Comparison of ENCODE assay signal across 8 cellular contexts in the genomic region with DNA sequence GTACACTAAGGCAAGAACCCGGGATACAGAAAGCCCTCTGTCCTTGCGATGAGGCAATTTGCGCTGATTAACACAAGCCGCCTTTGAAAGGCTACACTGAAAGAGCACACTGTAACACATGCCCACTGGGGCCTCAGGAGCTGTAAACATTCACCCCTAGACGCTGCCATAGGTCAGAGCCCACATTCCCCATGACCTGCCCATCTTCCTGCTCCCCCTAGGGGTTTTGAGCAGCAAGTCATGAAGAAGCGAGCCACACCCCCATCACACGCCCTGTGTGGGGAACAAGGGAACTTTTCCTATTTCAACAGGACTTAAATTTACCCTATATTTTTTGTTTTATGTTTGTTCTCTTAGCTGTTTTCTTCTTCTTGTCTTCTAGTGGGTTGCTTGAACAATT. TPM values are rescaled to one million over a fixed set of nuclear protein-coding genes. Genes with fewer than 3 reads are reported as not detected.
DNase-seq lines count a peak whose midpoint lies in the region; ATAC-seq and TF ChIP-seq lines count a peak whose summit lies in the region.

No MANE protein-coding gene starts in this region.

- no peaks in the 10 kb centered on the region for H3K36me3 ChIP-seq in stomach

- DNase-seq in GM10248 (ENCODE audit: extremely low spot score) = peak; percentile 27
- no peak for DNase-seq in choroid plexus epithelial cell (ENCODE audit: low read depth)
- no peak for DNase-seq in stomach
- no peak for DNase-seq in stimulated activated CD4-positive, alpha-beta T cell treated with anti-CD3 and anti-CD28 coated beads, Interleukin-4, amount 100 ng/mL, for 4 hours
- DNase-seq in effector memory CD8-positive, alpha-beta T cell = no peak

- no peak overlapping the region for H3K27ac ChIP-seq in stomach

- no peaks in the 10 kb centered on the region for H3K4me1 ChIP-seq in stomach

- no peaks in the 10 kb centered on the region for H3K9me3 Mint-ChIP-seq in activated T-helper 17 cell treated with anti-CD3 and anti-CD28 coated beads, Interleukin-2, amount 50 U/mL, for 72 hours
- no peaks in the 10 kb centered on the region for H3K9me3 Mint-ChIP-seq in effector memory CD8-positive, alpha-beta T cell

- POLR2A ChIA-PET in GM10248 (lab: Yijun Ruan, JAX) = no interaction called here

- peak; percentile 90 for ATAC-seq in GM19438 (IDR thresholded peaks at IDR 0.05; ENCODE audit: low read depth, unreplicated experiment)
- ATAC-seq in HG03378 (IDR thresholded peaks at IDR 0.05; ENCODE audit: unreplicated experiment) = peak; percentile 86
- ATAC-seq in activated T-helper 17 cell treated with anti-CD3 and anti-CD28 coated beads, Interleukin-2, amount 50 U/mL, for 72 hours (replicated peaks) = no peak
- no peak for ATAC-seq in effector memory CD8-positive, alpha-beta T cell (replicated peaks)

- CTCF ChIA-PET in GM10248 (lab: Yijun Ruan, JAX) = interaction anchor here (1.0 kb wide), 1 partner anchor 9 kb away, joined by 3 read pairs; no protein-coding TSS in a partner anchor

- no peak for TF ChIP-seq EP300 in stomach (IDR thresholded peaks at IDR 0.05)

- H3K4me1 Mint-ChIP-seq in activated T-helper 17 cell treated with anti-CD3 and anti-CD28 coated beads, Interleukin-2, amount 50 U/mL, for 72 hours = no peaks in the 10 kb centered on the region
- no peaks in the 10 kb centered on the region for H3K4me1 Mint-ChIP-seq in effector memory CD8-positive, alpha-beta T cell (ENCODE audit: low read depth in 2 of 2)

- TF ChIP-seq POLR2A in stomach (IDR thresholded peaks at IDR 0.05) = no peak

- H3K4me3 Mint-ChIP-seq in activated T-helper 17 cell treated with anti-CD3 and anti-CD28 coated beads, Interleukin-2, amount 50 U/mL, for 72 hours = no peak overlapping the region
- no peak overlapping the region for H3K4me3 Mint-ChIP-seq in effector memory CD8-positive, alpha-beta T cell

- H3K4me3 ChIP-seq in choroid plexus epithelial cell (ENCODE audit: low read depth, low read length) (no peak overlapping the region), stomach (no peak overlapping the region)

- TF ChIP-seq CTCF in GM10248 (IDR thresholded peaks at IDR 0.05; ENCODE audit: control extremely low read depth, extremely low read depth, low read depth, missing control alignments) (no peak), choroid plexus epithelial cell (conservative IDR thresholded peaks at IDR 0.05; ENCODE audit: low read depth, low read length) (peak; percentile 11), stomach (IDR thresholded peaks at IDR 0.05) (no peak)

- no peaks in the 10 kb centered on the region for H3K27me3 ChIP-seq in stomach

- no peaks in the 10 kb centered on the region for H3K27me3 Mint-ChIP-seq in activated T-helper 17 cell treated with anti-CD3 and anti-CD28 coated beads, Interleukin-2, amount 50 U/mL, for 72 hours
- H3K27me3 Mint-ChIP-seq in effector memory CD8-positive, alpha-beta T cell = no peaks in the 10 kb centered on the region

- H3K27ac Mint-ChIP-seq in activated T-helper 17 cell treated with anti-CD3 and anti-CD28 coated beads, Interleukin-2, amount 50 U/mL, for 72 hours = no peak overlapping the region
- H3K27ac Mint-ChIP-seq in effector memory CD8-positive, alpha-beta T cell = no peak overlapping the region

- no peaks in the 10 kb centered on the region for H3K36me3 Mint-ChIP-seq in activated T-helper 17 cell treated with anti-CD3 and anti-CD28 coated beads, Interleukin-2, amount 50 U/mL, for 72 hours (ENCODE audit: low read depth)
- no peaks in the 10 kb centered on the region for H3K36me3 Mint-ChIP-seq in effector memory CD8-positive, alpha-beta T cell (ENCODE audit: insufficient read depth)

- intact Hi-C loops in stomach (cut with DNase I; ENCODE audit: low total_unique reads) = no loop called here

- WGBS in stomach, 5 donors = 72 to 80% (median 77%) methylated on average over 6 to 7 of the region's 7 CpGs

- H3K9me3 ChIP-seq in stomach = no peaks in the 10 kb centered on the region

RNA-seq across cellular contexts. Expression of a gene that starts 47.8 kb away (rescaled TPM):
- 10 to 100 TPM in 1 of 5 donors, 1 to 10 TPM in 1, under 1 TPM in 1, not detected in 2; 0.55 to 11.3 (median 1.3) TPM for total RNA-seq in stomach
- polyA plus RNA-seq in stomach = under 1 TPM in 1 of 3 donors, not detected in 2; 0.15 TPM
- 1 to 10 TPM; 3.7 to 6.5 TPM for total RNA-seq in activated T-helper 17 cell treated with anti-CD3 and anti-CD28 coated beads, Interleukin-2, amount 50 U/mL, for 72 hours

Comparison
In these comparisons a context has a peak if more than half of its experiments do, and no peak if none do; other contexts are left out.
1. ATAC-seq: peak in GM19438 (single experiment) and HG03378 (single experiment); none in activated T-helper 17 cell treated with anti-CD3 and anti-CD28 coated beads, Interleukin-2, amount 50 U/mL, for 72 hours (single experiment) and effector memory CD8-positive, alpha-beta T cell (single experiment).